In the genomic region with DNA sequence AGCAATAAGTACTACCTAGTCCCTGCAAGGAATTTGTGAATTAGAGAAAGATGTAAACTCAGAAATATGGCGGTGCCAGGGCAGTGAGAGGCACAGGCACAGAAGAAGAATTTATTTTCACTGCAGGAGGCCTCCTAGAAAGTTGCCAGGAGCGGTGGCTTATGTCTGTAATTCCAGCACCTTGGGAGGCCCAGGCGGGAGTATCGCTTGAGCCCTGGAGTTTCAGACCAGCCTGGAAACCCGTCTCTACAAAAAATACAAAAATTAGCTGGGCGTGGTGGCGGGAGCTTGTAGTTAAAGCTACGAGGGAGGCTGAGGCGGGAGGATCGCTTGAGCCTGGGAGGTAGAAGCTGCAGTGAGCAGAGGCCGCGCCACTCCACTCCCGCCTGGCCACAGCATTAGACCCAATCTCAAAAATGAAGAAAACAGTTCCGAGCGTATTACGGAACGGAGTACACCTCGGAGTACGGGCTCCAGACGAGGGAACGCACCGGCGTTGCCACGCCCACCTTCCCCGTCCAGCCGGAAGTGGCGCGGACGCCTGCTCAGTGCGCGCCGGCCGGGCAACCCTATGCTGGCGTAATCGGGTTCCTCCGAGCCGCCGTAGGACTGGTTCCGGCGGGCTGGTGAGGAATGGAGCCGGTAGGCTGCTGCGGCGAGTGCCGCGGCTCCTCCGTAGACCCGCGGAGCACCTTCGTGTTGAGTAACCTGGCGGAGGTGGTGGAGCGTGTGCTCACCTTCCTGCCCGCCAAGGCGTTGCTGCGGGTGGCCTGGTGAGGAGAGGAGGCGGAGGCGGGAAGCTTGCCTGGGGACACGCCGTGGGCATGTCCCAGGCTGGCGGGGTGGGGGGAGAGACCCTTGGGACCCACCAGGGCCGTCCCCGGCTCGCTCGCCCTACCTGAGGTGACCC, we compare ENCODE assay signal across 1 cellular context.
TF ChIP-seq lines count a peak whose summit lies in the region.

Gene FBXO22, plus strand, starts transcription at position 548 of the 910 bp plus-strand sequence. Its CDS starts 86 bp downstream, at position 634.

TF ChIP-seq in GM12878, 131 proteins besides CTCF, POLR2A, EP300 and RAD21 (continued from another document and continues in another):
- TF ChIP-seq, protein P1, sequence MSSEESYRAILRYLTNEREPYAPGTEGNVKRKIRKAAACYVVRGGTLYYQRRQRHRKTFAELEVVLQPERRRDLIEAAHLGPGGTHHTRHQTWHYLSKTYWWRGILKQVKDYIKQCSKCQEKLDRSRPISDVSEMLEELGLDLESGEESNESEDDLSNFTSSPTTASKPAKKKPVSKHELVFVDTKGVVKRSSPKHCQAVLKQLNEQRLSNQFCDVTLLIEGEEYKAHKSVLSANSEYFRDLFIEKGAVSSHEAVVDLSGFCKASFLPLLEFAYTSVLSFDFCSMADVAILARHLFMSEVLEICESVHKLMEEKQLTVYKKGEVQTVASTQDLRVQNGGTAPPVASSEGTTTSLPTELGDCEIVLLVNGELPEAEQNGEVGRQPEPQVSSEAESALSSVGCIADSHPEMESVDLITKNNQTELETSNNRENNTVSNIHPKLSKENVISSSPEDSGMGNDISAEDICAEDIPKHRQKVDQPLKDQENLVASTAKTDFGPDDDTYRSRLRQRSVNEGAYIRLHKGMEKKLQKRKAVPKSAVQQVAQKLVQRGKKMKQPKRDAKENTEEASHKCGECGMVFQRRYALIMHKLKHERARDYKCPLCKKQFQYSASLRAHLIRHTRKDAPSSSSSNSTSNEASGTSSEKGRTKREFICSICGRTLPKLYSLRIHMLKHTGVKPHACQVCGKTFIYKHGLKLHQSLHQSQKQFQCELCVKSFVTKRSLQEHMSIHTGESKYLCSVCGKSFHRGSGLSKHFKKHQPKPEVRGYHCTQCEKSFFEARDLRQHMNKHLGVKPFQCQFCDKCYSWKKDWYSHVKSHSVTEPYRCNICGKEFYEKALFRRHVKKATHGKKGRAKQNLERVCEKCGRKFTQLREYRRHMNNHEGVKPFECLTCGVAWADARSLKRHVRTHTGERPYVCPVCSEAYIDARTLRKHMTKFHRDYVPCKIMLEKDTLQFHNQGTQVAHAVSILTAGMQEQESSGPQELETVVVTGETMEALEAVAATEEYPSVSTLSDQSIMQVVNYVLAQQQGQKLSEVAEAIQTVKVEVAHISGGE (CRISPR knock-in tag; IDR thresholded peaks at IDR 0.05), result peak; percentile 89
- TF ChIP-seq CBFB (IDR thresholded peaks at IDR 0.05; ENCODE audit: low read depth) (0 out of 2 replicates have a peak, but pooled peaks have one; percentile 40), SP1 (IDR thresholded peaks at IDR 0.05; ENCODE audit: low read depth, low read length) (peak; percentile 78), RB1 (IDR thresholded peaks at IDR 0.05; ENCODE audit: borderline replicate concordance) (peak; percentile 87; the same call in 1 of the 2 replicates), RAD51 (IDR thresholded peaks at IDR 0.05) (no peak), NBN (IDR thresholded peaks at IDR 0.05) (peak; percentile 82), RCOR1 (conservative IDR thresholded peaks at IDR 0.05; ENCODE audit: low read depth, low read length) (no peak), ETV6 (conservative IDR thresholded peaks at IDR 0.05 in 1 of 2, IDR thresholded peaks at IDR 0.05 in 1 of 2; ENCODE audit: borderline replicate concordance in 1 of 2, low read depth in 1 of 2) (no peak), PML (IDR thresholded peaks at IDR 0.05; ENCODE audit: low read length) (peak; percentile 92), ELK1 (IDR thresholded peaks at IDR 0.05; ENCODE audit: low read depth, low read length) (peak; percentile 94), MEF2B (IDR thresholded peaks at IDR 0.05; ENCODE audit: partially characterized antibody, poor library complexity, severe bottlenecking) (peak; percentile 75), IKZF1 (conservative IDR thresholded peaks at IDR 0.05) (peak; percentile 81), SMAD5 (IDR thresholded peaks at IDR 0.05; ENCODE audit: low read depth) (peak; percentile 70), LARP7 (IDR thresholded peaks at IDR 0.05) (peak; percentile 91), E2F4 (IDR thresholded peaks at IDR 0.05; ENCODE audit: low read depth, low read length) (no peak), SIX5 (IDR thresholded peaks at IDR 0.05; ENCODE audit: low read depth, low read length, severe bottlenecking) (peak; percentile 52), TAF1 (IDR thresholded peaks at IDR 0.05; ENCODE audit: borderline replicate concordance, low read depth, low read length) (peak; percentile 77), SMARCA5 (IDR thresholded peaks at IDR 0.05) (peak; percentile 40; the same call in 1 of the 2 replicates), BACH1 (IDR thresholded peaks at IDR 0.05; ENCODE audit: borderline replicate concordance) (peak; percentile 75), HDAC6 (IDR thresholded peaks at IDR 0.05; ENCODE audit: unreplicated experiment) (no peak), STAT1 (conservative IDR thresholded peaks at IDR 0.05) (peak; percentile 85; the same call in 1 of the 2 replicates), ZZZ3 (IDR thresholded peaks at IDR 0.05; ENCODE audit: control insufficient read depth, insufficient read length, low read depth) (no peak), MAX (IDR thresholded peaks at IDR 0.05; ENCODE audit: low read depth, low read length) (no peak; the same call in 1 of the 2 replicates), YBX1 (IDR thresholded peaks at IDR 0.05) (no peak), POLR2AphosphoS2 (IDR thresholded peaks at IDR 0.05; ENCODE audit: low read depth, low read length) (peak; percentile 95), SRF (IDR thresholded peaks at IDR 0.05; ENCODE audit: low read depth in 2 of 2, low read length in 2 of 2) (peak in 1 of 2 experiments; percentile 80; a peak in 2 of 4 replicates), CEBPB (IDR thresholded peaks at IDR 0.05; ENCODE audit: borderline replicate concordance in 1 of 2, low read depth in 2 of 2, low read length in 2 of 2) (no peak), EGR1 (IDR thresholded peaks at IDR 0.05; ENCODE audit: borderline replicate concordance in 1 of 2, low read depth in 2 of 2, low read length in 2 of 2) (peak; percentile 58 to 61), CREB1 (IDR thresholded peaks at IDR 0.05; ENCODE audit: low read depth) (peak; percentile 86), PAX5 (IDR thresholded peaks at IDR 0.05; ENCODE audit: borderline replicate concordance, low read depth, low read length) (peak; percentile 33; the same call in 1 of the 2 replicates)
- TF ChIP-seq, protein P2, sequence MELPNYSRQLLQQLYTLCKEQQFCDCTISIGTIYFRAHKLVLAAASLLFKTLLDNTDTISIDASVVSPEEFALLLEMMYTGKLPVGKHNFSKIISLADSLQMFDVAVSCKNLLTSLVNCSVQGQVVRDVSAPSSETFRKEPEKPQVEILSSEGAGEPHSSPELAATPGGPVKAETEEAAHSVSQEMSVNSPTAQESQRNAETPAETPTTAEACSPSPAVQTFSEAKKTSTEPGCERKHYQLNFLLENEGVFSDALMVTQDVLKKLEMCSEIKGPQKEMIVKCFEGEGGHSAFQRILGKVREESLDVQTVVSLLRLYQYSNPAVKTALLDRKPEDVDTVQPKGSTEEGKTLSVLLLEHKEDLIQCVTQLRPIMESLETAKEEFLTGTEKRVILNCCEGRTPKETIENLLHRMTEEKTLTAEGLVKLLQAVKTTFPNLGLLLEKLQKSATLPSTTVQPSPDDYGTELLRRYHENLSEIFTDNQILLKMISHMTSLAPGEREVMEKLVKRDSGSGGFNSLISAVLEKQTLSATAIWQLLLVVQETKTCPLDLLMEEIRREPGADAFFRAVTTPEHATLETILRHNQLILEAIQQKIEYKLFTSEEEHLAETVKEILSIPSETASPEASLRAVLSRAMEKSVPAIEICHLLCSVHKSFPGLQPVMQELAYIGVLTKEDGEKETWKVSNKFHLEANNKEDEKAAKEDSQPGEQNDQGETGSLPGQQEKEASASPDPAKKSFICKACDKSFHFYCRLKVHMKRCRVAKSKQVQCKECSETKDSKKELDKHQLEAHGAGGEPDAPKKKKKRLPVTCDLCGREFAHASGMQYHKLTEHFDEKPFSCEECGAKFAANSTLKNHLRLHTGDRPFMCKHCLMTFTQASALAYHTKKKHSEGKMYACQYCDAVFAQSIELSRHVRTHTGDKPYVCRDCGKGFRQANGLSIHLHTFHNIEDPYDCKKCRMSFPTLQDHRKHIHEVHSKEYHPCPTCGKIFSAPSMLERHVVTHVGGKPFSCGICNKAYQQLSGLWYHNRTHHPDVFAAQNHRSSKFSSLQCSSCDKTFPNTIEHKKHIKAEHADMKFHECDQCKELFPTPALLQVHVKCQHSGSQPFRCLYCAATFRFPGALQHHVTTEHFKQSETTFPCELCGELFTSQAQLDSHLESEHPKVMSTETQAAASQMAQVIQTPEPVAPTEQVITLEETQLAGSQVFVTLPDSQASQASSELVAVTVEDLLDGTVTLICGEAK (IDR thresholded peaks at IDR 0.05; ENCODE audit: borderline replicate concordance), result peak; percentile 97
- TF ChIP-seq, protein P3, sequence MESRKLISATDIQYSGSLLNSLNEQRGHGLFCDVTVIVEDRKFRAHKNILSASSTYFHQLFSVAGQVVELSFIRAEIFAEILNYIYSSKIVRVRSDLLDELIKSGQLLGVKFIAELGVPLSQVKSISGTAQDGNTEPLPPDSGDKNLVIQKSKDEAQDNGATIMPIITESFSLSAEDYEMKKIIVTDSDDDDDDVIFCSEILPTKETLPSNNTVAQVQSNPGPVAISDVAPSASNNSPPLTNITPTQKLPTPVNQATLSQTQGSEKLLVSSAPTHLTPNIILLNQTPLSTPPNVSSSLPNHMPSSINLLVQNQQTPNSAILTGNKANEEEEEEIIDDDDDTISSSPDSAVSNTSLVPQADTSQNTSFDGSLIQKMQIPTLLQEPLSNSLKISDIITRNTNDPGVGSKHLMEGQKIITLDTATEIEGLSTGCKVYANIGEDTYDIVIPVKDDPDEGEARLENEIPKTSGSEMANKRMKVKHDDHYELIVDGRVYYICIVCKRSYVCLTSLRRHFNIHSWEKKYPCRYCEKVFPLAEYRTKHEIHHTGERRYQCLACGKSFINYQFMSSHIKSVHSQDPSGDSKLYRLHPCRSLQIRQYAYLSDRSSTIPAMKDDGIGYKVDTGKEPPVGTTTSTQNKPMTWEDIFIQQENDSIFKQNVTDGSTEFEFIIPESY (IDR thresholded peaks at IDR 0.05), result no peak
- TF ChIP-seq, protein P4, sequence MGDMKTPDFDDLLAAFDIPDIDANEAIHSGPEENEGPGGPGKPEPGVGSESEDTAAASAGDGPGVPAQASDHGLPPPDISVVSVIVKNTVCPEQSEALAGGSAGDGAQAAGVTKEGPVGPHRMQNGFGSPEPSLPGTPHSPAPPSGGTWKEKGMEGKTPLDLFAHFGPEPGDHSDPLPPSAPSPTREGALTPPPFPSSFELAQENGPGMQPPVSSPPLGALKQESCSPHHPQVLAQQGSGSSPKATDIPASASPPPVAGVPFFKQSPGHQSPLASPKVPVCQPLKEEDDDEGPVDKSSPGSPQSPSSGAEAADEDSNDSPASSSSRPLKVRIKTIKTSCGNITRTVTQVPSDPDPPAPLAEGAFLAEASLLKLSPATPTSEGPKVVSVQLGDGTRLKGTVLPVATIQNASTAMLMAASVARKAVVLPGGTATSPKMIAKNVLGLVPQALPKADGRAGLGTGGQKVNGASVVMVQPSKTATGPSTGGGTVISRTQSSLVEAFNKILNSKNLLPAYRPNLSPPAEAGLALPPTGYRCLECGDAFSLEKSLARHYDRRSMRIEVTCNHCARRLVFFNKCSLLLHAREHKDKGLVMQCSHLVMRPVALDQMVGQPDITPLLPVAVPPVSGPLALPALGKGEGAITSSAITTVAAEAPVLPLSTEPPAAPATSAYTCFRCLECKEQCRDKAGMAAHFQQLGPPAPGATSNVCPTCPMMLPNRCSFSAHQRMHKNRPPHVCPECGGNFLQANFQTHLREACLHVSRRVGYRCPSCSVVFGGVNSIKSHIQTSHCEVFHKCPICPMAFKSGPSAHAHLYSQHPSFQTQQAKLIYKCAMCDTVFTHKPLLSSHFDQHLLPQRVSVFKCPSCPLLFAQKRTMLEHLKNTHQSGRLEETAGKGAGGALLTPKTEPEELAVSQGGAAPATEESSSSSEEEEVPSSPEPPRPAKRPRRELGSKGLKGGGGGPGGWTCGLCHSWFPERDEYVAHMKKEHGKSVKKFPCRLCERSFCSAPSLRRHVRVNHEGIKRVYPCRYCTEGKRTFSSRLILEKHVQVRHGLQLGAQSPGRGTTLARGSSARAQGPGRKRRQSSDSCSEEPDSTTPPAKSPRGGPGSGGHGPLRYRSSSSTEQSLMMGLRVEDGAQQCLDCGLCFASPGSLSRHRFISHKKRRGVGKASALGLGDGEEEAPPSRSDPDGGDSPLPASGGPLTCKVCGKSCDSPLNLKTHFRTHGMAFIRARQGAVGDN (IDR thresholded peaks at IDR 0.05), result peak; percentile 72
